In genomic region chr15:85672338-85673097, GRCh38 we compare ENCODE assay signal across 13 cellular contexts.
DNase-seq lines count a peak whose midpoint lies in the region; ATAC-seq and TF ChIP-seq lines count a peak whose summit lies in the region.
"Had no signal": no experiment of that assay in that cellular context is flagged by ENCODE, and none has a peak within 500 bp of the region (broad histone marks: within the 10 kb centered on the region; RNA-seq: fewer than 3 reads in every experiment).

No MANE protein-coding gene starts in this region.

- H3K27me3 ChIP-seq in mammary epithelial cell (ENCODE audit: insufficient read depth, low read length) (no peaks in the 10 kb centered on the region), lower lobe of right lung (ENCODE audit: low read depth) (no peaks in the 10 kb centered on the region), testis (no peaks in the 10 kb centered on the region), brain microvascular endothelial cell (replicated peaks) (no peaks in the 10 kb centered on the region)

- TF ChIP-seq POLR2A in testis (IDR thresholded peaks at IDR 0.05): no peak

- dilution Hi-C loops in mammary epithelial cell (cut with HindIII; ENCODE audit: low sequenced_read_pairs): no loop called here

- H3K36me3 ChIP-seq in mammary epithelial cell (ENCODE audit: insufficient read depth, low read length) (peaks cover 12% of the 10 kb centered on the region), lower lobe of right lung (peaks cover 93% of the 10 kb centered on the region), testis (ENCODE audit: low read depth, missing control alignments) (no peaks in the 10 kb centered on the region), brain microvascular endothelial cell (replicated peaks) (peaks cover 22% of the 10 kb centered on the region)

- no peaks in the 10 kb centered on the region for H3K9me3 Mint-ChIP-seq in activated T-cell treated with anti-CD3 and anti-CD28 coated beads, Interleukin-2, amount 50 U/mL, for 72 hours
- H3K9me3 Mint-ChIP-seq: effector memory CD8-positive, alpha-beta T cell; T-helper 2 cell treated with Interferon-gamma antibody and Interleukin-4, amounts not matched to agents 5 μg/mL and 100 μg/mL, for 36 hours had no signal

- H4K20me1 ChIP-seq in mammary epithelial cell (ENCODE audit: insufficient read depth, low read length): no peaks in the 10 kb centered on the region

- H3K9ac ChIP-seq in mammary epithelial cell (ENCODE audit: insufficient read depth, low read length): no peak overlapping the region

- no peak for ATAC-seq in activated T-cell treated with anti-CD3 and anti-CD28 coated beads, Interleukin-2, amount 50 U/mL, for 72 hours (replicated peaks in 1 of 2)
- ATAC-seq in lower lobe of right lung: no peak
- ATAC-seq: effector memory CD8-positive, alpha-beta T cell; Panc1 had no signal

- H3K4me1 ChIP-seq in mammary epithelial cell (ENCODE audit: insufficient read depth, low read length) (peaks cover 18% of the 10 kb centered on the region), lower lobe of right lung (peaks cover 28% of the 10 kb centered on the region), testis (peaks cover 30% of the 10 kb centered on the region)

- in situ Hi-C loops in mammary epithelial cell (cut with MboI; ENCODE audit: low sequenced_read_pairs in 2 of 2): no loop called here
- in situ Hi-C loops in brain microvascular endothelial cell (cut with HindIII; ENCODE audit: low pct_ligation_motif_present, low sequenced_read_pairs): no loop called here

- no peak overlapping the region for H3K4me2 ChIP-seq in mammary epithelial cell (ENCODE audit: insufficient read depth, low read depth, low read length)

- peak overlapping the region; percentile 92 for H3K27ac Mint-ChIP-seq in activated T-cell treated with anti-CD3 and anti-CD28 coated beads, Interleukin-2, amount 50 U/mL, for 72 hours
- H3K27ac Mint-ChIP-seq: T-helper 2 cell treated with Interferon-gamma antibody and Interleukin-4, amounts not matched to agents 5 μg/mL and 100 μg/mL, for 36 hours had no signal

- no peaks in the 10 kb centered on the region for H3K9me3 ChIP-seq in mammary epithelial cell (replicated peaks; ENCODE audit: insufficient read depth, low read length)
- no peaks in the 10 kb centered on the region for H3K9me3 ChIP-seq in lower lobe of right lung
- no peaks in the 10 kb centered on the region for H3K9me3 ChIP-seq in testis

- H2AFZ ChIP-seq in mammary epithelial cell (ENCODE audit: low read depth, low read length): no peak overlapping the region

- H3K4me3 Mint-ChIP-seq in activated T-cell treated with anti-CD3 and anti-CD28 coated beads, Interleukin-2, amount 50 U/mL, for 72 hours: peak overlapping the region in 1 of 2 donors; percentile 29
- H3K4me3 Mint-ChIP-seq: effector memory CD8-positive, alpha-beta T cell; T-helper 2 cell treated with Interferon-gamma antibody and Interleukin-4, amounts not matched to agents 5 μg/mL and 100 μg/mL, for 36 hours had no signal

- peaks cover 42% of the 10 kb centered on the region for H3K4me1 Mint-ChIP-seq in activated T-cell treated with anti-CD3 and anti-CD28 coated beads, Interleukin-2, amount 50 U/mL, for 72 hours (ENCODE audit: low read depth)

- no peaks in the 10 kb centered on the region for H3K27me3 Mint-ChIP-seq in activated T-cell treated with anti-CD3 and anti-CD28 coated beads, Interleukin-2, amount 50 U/mL, for 72 hours (ENCODE audit: low read depth)
- H3K27me3 Mint-ChIP-seq: effector memory CD8-positive, alpha-beta T cell had no signal

- no peak for TF ChIP-seq CTCF in mammary epithelial cell (conservative IDR thresholded peaks at IDR 0.05 in 1 of 2, IDR thresholded peaks at IDR 0.05 in 1 of 2; ENCODE audit: extremely low read depth in 1 of 2, insufficient read depth in 1 of 2, low read depth in 1 of 2, low read length in 2 of 2)
- no peak for TF ChIP-seq CTCF in lower lobe of right lung (IDR thresholded peaks at IDR 0.05)
- no peak for TF ChIP-seq CTCF in testis (IDR thresholded peaks at IDR 0.05)
- TF ChIP-seq CTCF in brain microvascular endothelial cell (IDR thresholded peaks at IDR 0.05; ENCODE audit: low read depth, low read length, missing control alignments): no peak

- no TSS peak for BruUV-seq in mammary epithelial cell (replicated peaks; lab: Mats Ljungman, UMichigan)

- H3K79me2 ChIP-seq in mammary epithelial cell (ENCODE audit: insufficient read depth, low read length): no peaks in the 10 kb centered on the region

- intact Hi-C loops in mammary epithelial cell (cut with micrococcal nuclease): no loop called here
- intact Hi-C loops in lower lobe of right lung (cut with DNase I): no loop called here
- intact Hi-C loops in testis (cut with DNase I; ENCODE audit: low total_unique reads): no loop called here

- no peak overlapping the region for H3K4me3 ChIP-seq in mammary epithelial cell (replicated peaks in 1 of 3; ENCODE audit: insufficient read depth in 1 of 3, low read depth in 2 of 3, low read length in 3 of 3)
- H3K4me3 ChIP-seq in lower lobe of right lung: no peak overlapping the region
- H3K4me3 ChIP-seq in testis: no peak overlapping the region
- H3K4me3 ChIP-seq in brain microvascular endothelial cell (ENCODE audit: low read depth, low read length): no peak overlapping the region

- CTCF ChIA-PET in mammary epithelial cell (lab: Charles Lee; ENCODE audit: low non-redundant PET): no interaction called here

- 56% methylated on average over 1 of the region's 1 CpG for WGBS in mammary epithelial cell (ENCODE audit: low coverage, missing lambda C conversion rate)
- WGBS in testis, 2 donors: 53 to 86% methylated on average over 1 of the region's 1 CpG

- H3K36me3 Mint-ChIP-seq in activated T-cell treated with anti-CD3 and anti-CD28 coated beads, Interleukin-2, amount 50 U/mL, for 72 hours (ENCODE audit: insufficient read depth in 2 of 2): peaks cover 11 to 35% of the 10 kb centered on the region in 2 donors

- DNase-seq in activated T-cell treated with anti-CD3 and anti-CD28 coated beads, Interleukin-2, amount 50 U/mL, for 72 hours: no peak
- DNase-seq in activated T-cell treated with anti-CD3 and anti-CD28 coated beads for 4 hours: no peak
- peak; percentile 5 for DNase-seq in mammary epithelial cell
- DNase-seq in lower lobe of right lung: no peak
- no peak for DNase-seq in testis
- no peak for DNase-seq in activated CD8-positive, alpha-beta memory T cell treated with anti-CD3 and anti-CD28 coated beads, Interleukin-2, amount 50 U/mL, for 4 hours
- DNase-seq in brain microvascular endothelial cell: no peak
- no peak for DNase-seq in NOMO-1 (lab: John Stamatoyannopoulos, UW; ENCODE audit: unreplicated experiment in 2 of 2)
- DNase-seq: amygdala; effector memory CD8-positive, alpha-beta T cell; NCI-H446 treated with DMSO at 0.1 percent for 48 hours had no signal

- H3K27ac ChIP-seq in mammary epithelial cell (ENCODE audit: insufficient read depth, low read depth, low read length) (no peak overlapping the region), lower lobe of right lung (peak overlapping the region; percentile 54), testis (peak overlapping the region; percentile 56 to 78), brain microvascular endothelial cell (no peak overlapping the region)

Comparison
In these comparisons a context has a peak if more than half of its experiments do, and no peak if none do; other contexts are left out.
1. H3K27ac ChIP-seq: peak in lower lobe of right lung (single experiment) and testis (2 of 2); none in mammary epithelial cell (single experiment) and brain microvascular endothelial cell (single experiment).